9 cellular contexts compared by ENCODE assay signal in the genomic region with DNA sequence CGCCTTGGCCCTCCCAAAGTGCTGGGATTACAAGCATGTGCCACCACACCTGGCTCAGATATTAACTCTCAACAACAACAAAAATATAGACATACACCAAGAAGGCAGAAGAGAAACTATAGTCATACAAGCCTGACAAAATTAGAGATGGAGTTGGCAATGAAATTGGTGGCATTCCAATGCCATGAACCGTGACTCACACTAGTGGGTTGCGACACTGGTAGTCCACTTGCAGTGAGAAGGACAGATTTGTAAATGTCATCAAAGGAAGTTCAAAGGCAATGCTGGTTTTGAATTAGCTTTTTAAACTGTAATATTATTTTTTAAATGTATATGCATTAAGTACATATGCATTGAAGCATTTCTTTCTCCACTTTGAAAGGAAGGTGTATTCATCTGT. TPM values are rescaled to one million over a fixed set of nuclear protein-coding genes. Genes with fewer than 3 reads are reported as not detected.
DNase-seq lines count a peak whose midpoint lies in the region; ATAC-seq and FAIRE-seq lines count a peak whose summit lies in the region.
"Had no signal": no experiment of that assay in that cellular context is flagged by ENCODE, and none has a peak within 500 bp of the region (broad histone marks: within the 10 kb centered on the region; RNA-seq: fewer than 3 reads in every experiment).

No MANE protein-coding gene starts in this region.

- WGBS in small intestine, 3 donors: 48 to 66% (median 66%) methylated on average over 3 of the region's 3 CpGs

- no peak for FAIRE-seq in small intestine (lab: Jason Lieb, UNC)

- peaks cover 0 to 2% of the 10 kb centered on the region in 2 donors for H3K4me1 ChIP-seq in small intestine (ENCODE audit: control insufficient read depth in 2 of 2, insufficient read depth in 1 of 2, low read depth in 1 of 2, low read length in 1 of 2)

- no peak overlapping the region for H3K27ac ChIP-seq in small intestine (ENCODE audit: low read depth in 1 of 2, low read length in 1 of 2)

- ATAC-seq in HG02798 (IDR thresholded peaks at IDR 0.05; ENCODE audit: poor library complexity, unreplicated experiment) (no peak), HG02763 (IDR thresholded peaks at IDR 0.05; ENCODE audit: unreplicated experiment) (no peak), HG03442 (IDR thresholded peaks at IDR 0.05; ENCODE audit: unreplicated experiment) (no peak)

- DNase-seq in GM04504 (ENCODE audit: low read depth): peak; percentile 71
- DNase-seq in RKO (ENCODE audit: low spot score): peak; percentile 63
- DNase-seq in glomerular visceral epithelial cell (ENCODE audit: extremely low spot score): peak; percentile 70
- peak; percentile 80 for DNase-seq in small intestine
- DNase-seq: activated naive CD8-positive, alpha-beta T cell treated with anti-CD3 and anti-CD28 coated beads, Interleukin-2, amount 10 ng/mL, durations not matched to agents 7 days and 5 days; NCI-H1048 had no signal

- H3K36me3 ChIP-seq in small intestine (ENCODE audit: control insufficient read depth in 2 of 2, insufficient read depth in 2 of 2, low read length in 2 of 2): no peaks in the 10 kb centered on the region

- no peaks in the 10 kb centered on the region for H3K27me3 ChIP-seq in small intestine (ENCODE audit: control insufficient read depth in 2 of 2, insufficient read depth in 2 of 2, low read length in 2 of 2)

- no peak overlapping the region for H3K4me3 ChIP-seq in small intestine (ENCODE audit: low read depth in 1 of 2, low read length in 2 of 2)

- H3K9me3 ChIP-seq in small intestine (ENCODE audit: control insufficient read depth, low read depth): no peaks in the 10 kb centered on the region

RNA-seq across cellular contexts. Expression of a gene that starts 8.5 kb away (rescaled TPM):
- 1 to 10 TPM; 2.7 to 8.7 (median 5.6) TPM for polyA plus RNA-seq in small intestine

RNA-seq across cellular contexts. Expression of a gene that starts 23.2 kb away (rescaled TPM):
- polyA plus RNA-seq in small intestine: 1,000 to 10,000 TPM in 1 of 3 donors, 100 to 1,000 TPM in 2; 128 to 1,002 (median 433) TPM

RNA-seq across cellular contexts. Expression of a gene that starts 38.8 kb away (rescaled TPM):
- 10 to 100 TPM; 28.1 to 42.0 (median 39.4) TPM for polyA plus RNA-seq in small intestine
